ENCODE assay signal across 8 cellular contexts in the genomic region with DNA sequence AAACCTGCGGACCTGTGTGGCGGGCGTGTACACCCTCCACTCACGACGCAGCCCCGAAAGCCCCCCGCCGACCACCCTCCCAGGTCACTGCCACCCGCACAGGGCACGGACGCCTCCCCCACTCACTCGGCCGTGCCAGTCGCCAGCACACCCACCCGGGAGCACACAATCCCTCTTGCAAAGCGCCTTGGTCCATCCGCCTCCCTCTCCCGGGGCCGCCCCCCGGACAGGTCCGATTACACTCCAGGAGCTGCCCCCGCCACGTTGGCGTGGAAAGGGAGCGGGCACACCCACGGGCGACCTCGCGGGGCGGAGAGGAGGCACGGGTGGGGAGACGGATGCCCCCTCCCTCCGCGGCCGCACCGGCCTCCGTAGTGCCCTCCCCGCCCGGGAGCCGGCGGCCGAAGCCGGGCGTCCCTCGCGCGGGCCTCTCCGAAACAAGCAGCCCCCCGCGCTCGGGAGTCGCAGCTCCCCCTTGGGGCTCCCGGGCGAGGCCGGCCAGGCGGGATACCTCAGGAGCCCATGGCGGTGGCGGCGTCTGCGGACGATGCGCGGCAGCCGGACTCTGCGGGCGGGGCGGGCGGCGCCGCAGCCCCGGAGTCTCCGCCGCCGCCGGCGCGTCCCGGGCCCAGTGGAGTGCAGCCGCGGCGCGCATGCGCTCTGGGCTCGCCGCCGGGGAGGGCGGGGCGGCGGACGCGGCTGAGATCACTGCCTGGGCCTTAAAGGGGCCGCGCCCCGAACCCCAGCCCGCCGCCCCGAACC. TPM values are rescaled to one million over a fixed set of nuclear protein-coding genes. Genes with fewer than 3 reads are reported as not detected.
DNase-seq lines count a peak whose midpoint lies in the region; ATAC-seq lines count a peak whose summit lies in the region.

A gene (minus strand): TSS at position 638 of the 762 bp plus-strand sequence. CDS start 25,049 bp downstream, outside the sequence.

- WGBS in mesodermal cell (ENCODE audit: insufficient coverage in 2 of 2), 2 experiments, result 0 to 1% methylated on average over 44 to 55 of the region's 97 CpGs

- ATAC-seq in HG02938 (IDR thresholded peaks at IDR 0.05; ENCODE audit: unreplicated experiment), result peak; percentile 55

- H3K4me3 ChIP-seq in mesodermal cell (ENCODE audit: extremely low read depth, insufficient read depth, low read length, poor library complexity, severe bottlenecking), result peak within 1 kb of the TSS; percentile 89

- H3K36me3 ChIP-seq in mesodermal cell (ENCODE audit: control insufficient read depth, insufficient read depth, low read length), result peaks cover 25% of the 10 kb centered on the region

- peaks cover 32% of the 10 kb centered on the region for H3K4me1 ChIP-seq in mesodermal cell (ENCODE audit: control insufficient read depth, insufficient read depth, low read length, poor library complexity, severe bottlenecking)

- in situ Hi-C loops in endometrial microvascular endothelial cells (cut with HindIII; ENCODE audit: inconsistent ontology term, low pct_unique_long_range_greater_than_20kb, low sequenced_read_pairs), result no loop called here

- H3K9me3 ChIP-seq in mesodermal cell (ENCODE audit: control insufficient read depth, low read length), result no peaks in the 10 kb centered on the region

- peak within 1 kb of the TSS; percentile 16 for H3K27ac ChIP-seq in mesodermal cell (ENCODE audit: low read depth, low read length, severe bottlenecking)

- DNase-seq in NCI-H1436 (lab: John Stamatoyannopoulos, UW), result peak; percentile 62
- no peak for DNase-seq in NCI-H1436 treated with DMSO at 0.1 percent for 48 hours (lab: John Stamatoyannopoulos, UW)
- peak; percentile 50 for DNase-seq in NK-92 treated with Interleukin-12 subunit alpha and Interleukin-12 subunit beta, amount 100 ng/mL, for 24 hours (lab: John Stamatoyannopoulos, UW)
- DNase-seq in activated CD8-positive, alpha-beta memory T cell treated with anti-CD3 and anti-CD28 coated beads, Interleukin-2, amount 50 U/mL, for 1 hour (ENCODE audit: extremely low read depth), result peak; percentile 40
- peak; percentile 44 for DNase-seq in stimulated activated CD8-positive, alpha-beta memory T cell treated with anti-CD3 and anti-CD28 coated beads, Interleukin-15, amount 100 ng/mL, for 1 hour (ENCODE audit: low read depth)

RNA-seq across cellular contexts. Expression of the gene that starts here (rescaled TPM):
- total RNA-seq in endometrial microvascular endothelial cells (ENCODE audit: inconsistent ontology term), result 111 TPM
- 68.7 TPM for polyA plus RNA-seq in mesodermal cell (2013, experiment 1 of 2)
- 53.5 TPM for polyA plus RNA-seq in mesodermal cell (2013, experiment 2 of 2)
